6 cellular contexts compared by ENCODE assay signal in the genomic region with DNA sequence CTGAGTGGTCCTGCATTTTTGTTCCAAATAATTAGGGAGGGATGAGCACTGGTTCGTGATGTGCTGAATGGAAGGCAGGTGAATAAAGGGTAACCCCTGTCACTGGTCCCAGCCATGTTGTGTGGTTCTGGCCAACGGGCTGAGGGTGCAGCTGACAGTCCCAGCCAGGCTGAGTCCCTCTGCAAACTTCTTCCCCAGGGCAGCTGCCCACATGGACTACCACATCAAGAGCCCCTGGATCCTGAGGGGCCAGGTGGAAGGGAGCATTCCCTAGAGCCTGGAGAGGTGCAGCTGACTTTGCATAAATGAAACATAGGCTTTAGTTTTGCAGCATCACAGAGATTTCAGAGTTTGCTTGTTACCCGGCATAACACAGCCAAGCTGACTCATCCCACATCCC.
"Had no signal": no experiment of that assay in that cellular context is flagged by ENCODE, and none has a peak within 500 bp of the region (broad histone marks: within the 10 kb centered on the region; RNA-seq: fewer than 3 reads in every experiment).

No MANE protein-coding gene starts in this region.

- FAIRE-seq: H1, H54 had no signal

- H3K4me2 ChIP-seq: GM23338 had no signal

- H2AFZ ChIP-seq: GM23338 had no signal

- H3K4me3 ChIP-seq: GM23338 had no signal

- DNase-seq: H9, HCEC 1CT, KBM-7 had no signal

- ATAC-seq: GM23338 had no signal
